32 cellular contexts compared by ENCODE assay signal in the genomic region with DNA sequence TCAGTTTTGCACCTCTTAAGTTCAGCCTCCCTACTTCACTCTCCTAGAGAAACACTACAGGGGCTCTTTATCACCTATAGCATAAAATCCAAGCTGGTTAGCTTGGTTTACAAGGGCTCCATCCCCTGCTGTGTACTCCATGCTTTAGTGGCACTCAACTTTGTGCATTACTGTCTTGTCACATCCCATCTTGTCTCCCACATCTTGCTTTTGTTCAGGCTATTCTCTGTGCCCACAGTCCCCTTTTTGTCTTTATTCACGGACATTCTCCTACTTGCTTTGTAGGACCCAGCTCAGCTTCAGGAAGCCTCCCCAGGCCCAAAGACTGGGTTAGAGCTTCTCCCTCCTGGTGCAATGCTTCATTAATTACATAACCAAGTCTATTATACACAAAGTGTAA.
"Had no signal": no experiment of that assay in that cellular context is flagged by ENCODE, and none has a peak within 500 bp of the region (broad histone marks: within the 10 kb centered on the region; RNA-seq: fewer than 3 reads in every experiment).

No MANE protein-coding gene starts in this region.

- H3K4me3 Mint-ChIP-seq: activated CD4-positive, alpha-beta memory T cell treated with anti-CD3 and anti-CD28 coated beads for 36 hours; activated CD4-positive, alpha-beta T cell treated with anti-CD3 and anti-CD28 coated beads for 36 hours; activated CD4-positive, alpha-beta T cell treated with anti-CD3 and anti-CD28 coated beads, Interleukin-2, amount 10 ng/mL, durations not matched to agents 24 days and 14 days; activated CD8-positive, alpha-beta memory T cell treated with anti-CD3 and anti-CD28 coated beads, Interleukin-2, amount 10 ng/mL, durations not matched to agents 7 days and 5 days; activated CD8-positive, alpha-beta T cell treated with anti-CD3 and anti-CD28 coated beads, Interleukin-2, amount 10 ng/mL, durations not matched to agents 7 days and 5 days; activated naive CD4-positive, alpha-beta T cell treated with anti-CD3 and anti-CD28 coated beads for 36 hours; activated naive CD4-positive, alpha-beta T cell treated with anti-CD3 and anti-CD28 coated beads, Interleukin-2, amount 50 U/mL, for 24 hours; activated naive CD8-positive, alpha-beta T cell treated with anti-CD3 and anti-CD28 coated beads for 36 hours; activated naive CD8-positive, alpha-beta T cell treated with anti-CD3 and anti-CD28 coated beads, Interleukin-2, amount 50 U/mL, for 24 hours; activated T-helper 1 cell treated with anti-CD3 and anti-CD28 coated beads, Interleukin-12 subunit alpha, Interleukin-12 subunit beta, Interleukin-2, Interleukin-4 antibody, amounts not matched to agents 30 ng/mL and 10 ng/mL and 1 ng/mL, durations not matched to agents 14 hours and 24 hours and 36 hours; effector memory CD8-positive, alpha-beta T cell had no signal

- H3K36me3 ChIP-seq: adrenal gland, esophagus squamous epithelium, gastroesophageal sphincter, heart right ventricle had no signal

- H3K4me3 ChIP-seq: adrenal gland, body of pancreas, esophagus squamous epithelium, gastroesophageal sphincter, heart right ventricle had no signal

- H3K27ac Mint-ChIP-seq: activated CD4-positive, alpha-beta memory T cell treated with anti-CD3 and anti-CD28 coated beads for 36 hours; activated CD4-positive, alpha-beta T cell treated with anti-CD3 and anti-CD28 coated beads for 36 hours; activated CD4-positive, alpha-beta T cell treated with anti-CD3 and anti-CD28 coated beads, Interleukin-2, amount 10 ng/mL, durations not matched to agents 24 days and 14 days; activated CD8-positive, alpha-beta memory T cell treated with anti-CD3 and anti-CD28 coated beads, Interleukin-2, amount 10 ng/mL, durations not matched to agents 7 days and 5 days; activated CD8-positive, alpha-beta T cell treated with anti-CD3 and anti-CD28 coated beads, Interleukin-2, amount 10 ng/mL, durations not matched to agents 7 days and 5 days; activated naive CD4-positive, alpha-beta T cell treated with anti-CD3 and anti-CD28 coated beads for 36 hours; activated naive CD4-positive, alpha-beta T cell treated with anti-CD3 and anti-CD28 coated beads, Interleukin-2, amount 50 U/mL, for 24 hours; activated naive CD8-positive, alpha-beta T cell treated with anti-CD3 and anti-CD28 coated beads for 36 hours; activated naive CD8-positive, alpha-beta T cell treated with anti-CD3 and anti-CD28 coated beads, Interleukin-2, amount 50 U/mL, for 24 hours; activated T-helper 1 cell treated with anti-CD3 and anti-CD28 coated beads, Interleukin-12 subunit alpha, Interleukin-12 subunit beta, Interleukin-2, Interleukin-4 antibody, amounts not matched to agents 30 ng/mL and 10 ng/mL and 1 ng/mL, durations not matched to agents 14 hours and 24 hours and 36 hours; activated T-helper 2 cell treated with anti-CD3 and anti-CD28 coated beads, Interferon-gamma antibody, Interleukin-2, Interleukin-4, amounts not matched to agents 10 μg/mL and 5 μg/mL and 100 μg/mL, durations not matched to agents 14 hours and 24 hours and 36 hours; effector memory CD8-positive, alpha-beta T cell had no signal

- H3K36me3 Mint-ChIP-seq: activated CD4-positive, alpha-beta memory T cell treated with anti-CD3 and anti-CD28 coated beads for 36 hours; activated CD8-positive, alpha-beta memory T cell treated with anti-CD3 and anti-CD28 coated beads, Interleukin-2, amount 10 ng/mL, durations not matched to agents 7 days and 5 days; activated naive CD4-positive, alpha-beta T cell treated with anti-CD3 and anti-CD28 coated beads, Interleukin-2, amount 50 U/mL, for 24 hours; activated naive CD8-positive, alpha-beta T cell treated with anti-CD3 and anti-CD28 coated beads for 36 hours had no signal

- H3K9me3 ChIP-seq: adrenal gland, body of pancreas, esophagus squamous epithelium, gastroesophageal sphincter, heart right ventricle had no signal

- H3K9me3 Mint-ChIP-seq: activated CD4-positive, alpha-beta memory T cell treated with anti-CD3 and anti-CD28 coated beads for 36 hours; activated CD4-positive, alpha-beta T cell treated with anti-CD3 and anti-CD28 coated beads, Interleukin-2, amount 10 ng/mL, durations not matched to agents 24 days and 14 days; activated naive CD4-positive, alpha-beta T cell treated with anti-CD3 and anti-CD28 coated beads for 36 hours; activated naive CD4-positive, alpha-beta T cell treated with anti-CD3 and anti-CD28 coated beads, Interleukin-2, amount 50 U/mL, for 24 hours; activated naive CD8-positive, alpha-beta T cell treated with anti-CD3 and anti-CD28 coated beads for 36 hours; activated naive CD8-positive, alpha-beta T cell treated with anti-CD3 and anti-CD28 coated beads, Interleukin-2, amount 50 U/mL, for 24 hours; activated T-helper 1 cell treated with anti-CD3 and anti-CD28 coated beads, Interleukin-12 subunit alpha, Interleukin-12 subunit beta, Interleukin-2, Interleukin-4 antibody, amounts not matched to agents 30 ng/mL and 10 ng/mL and 1 ng/mL, durations not matched to agents 14 hours and 24 hours and 36 hours; activated T-helper 2 cell treated with anti-CD3 and anti-CD28 coated beads, Interferon-gamma antibody, Interleukin-2, Interleukin-4, amounts not matched to agents 10 μg/mL and 5 μg/mL and 100 μg/mL, durations not matched to agents 14 hours and 24 hours and 36 hours; effector memory CD8-positive, alpha-beta T cell had no signal

- H3K27me3 ChIP-seq: adrenal gland, body of pancreas, esophagus squamous epithelium, gastroesophageal sphincter had no signal

- H3K4me1 Mint-ChIP-seq: activated CD4-positive, alpha-beta T cell treated with anti-CD3 and anti-CD28 coated beads for 36 hours; activated CD4-positive, alpha-beta T cell treated with anti-CD3 and anti-CD28 coated beads, Interleukin-2, amount 10 ng/mL, durations not matched to agents 24 days and 14 days; activated CD8-positive, alpha-beta memory T cell treated with anti-CD3 and anti-CD28 coated beads, Interleukin-2, amount 10 ng/mL, durations not matched to agents 7 days and 5 days; activated naive CD4-positive, alpha-beta T cell treated with anti-CD3 and anti-CD28 coated beads, Interleukin-2, amount 50 U/mL, for 24 hours; activated naive CD8-positive, alpha-beta T cell treated with anti-CD3 and anti-CD28 coated beads for 36 hours; activated naive CD8-positive, alpha-beta T cell treated with anti-CD3 and anti-CD28 coated beads, Interleukin-2, amount 50 U/mL, for 24 hours had no signal

- H3K27ac ChIP-seq: adrenal gland, body of pancreas, esophagus squamous epithelium, gastroesophageal sphincter, heart right ventricle had no signal

- DNase-seq: activated CD4-positive, alpha-beta memory T cell treated with anti-CD3 and anti-CD28 coated beads for 36 hours; activated CD4-positive, alpha-beta T cell treated with anti-CD3 and anti-CD28 coated beads for 36 hours; activated CD4-positive, alpha-beta T cell treated with anti-CD3 and anti-CD28 coated beads, Interleukin-2, amount 10 ng/mL, durations not matched to agents 24 days and 14 days; activated CD4-positive, CD25-positive, alpha-beta regulatory T cell; activated CD4-positive, CD25-positive, alpha-beta regulatory T cell treated with anti-CD3 and anti-CD28 coated beads, Interleukin-2, amount 50 U/mL, for 72 hours; activated CD8-positive, alpha-beta memory T cell treated with anti-CD3 and anti-CD28 coated beads, Interleukin-2, amount 10 ng/mL, durations not matched to agents 7 days and 5 days; activated CD8-positive, alpha-beta memory T cell treated with anti-CD3 and anti-CD28 coated beads, Interleukin-2, amount 50 U/mL, for 4 hours; activated CD8-positive, alpha-beta T cell treated with anti-CD3 and anti-CD28 coated beads, Interleukin-2, amount 10 ng/mL, durations not matched to agents 7 days and 5 days; activated effector memory CD4-positive, alpha-beta T cell treated with anti-CD3 and anti-CD28 coated beads, Interleukin-2, amount 50 U/mL, for 16 hours; activated naive CD4-positive, alpha-beta T cell treated with anti-CD3 and anti-CD28 coated beads for 36 hours; activated naive CD8-positive, alpha-beta T cell treated with anti-CD3 and anti-CD28 coated beads for 36 hours; activated naive CD8-positive, alpha-beta T cell treated with anti-CD3 and anti-CD28 coated beads, Interleukin-2, amount 50 U/mL, for 24 hours; activated T-cell treated with anti-CD3 and anti-CD28 coated beads, Interleukin-2, amount 50 U/mL, for 1 hour; activated T-cell treated with anti-CD3 and anti-CD28 coated beads, Interleukin-2, amount 50 U/mL, for 48 hours; adrenal gland; amygdala; aorta; body of pancreas; caudate nucleus; cortex of kidney; dermis blood vessel endothelial cell; effector CD4-positive, alpha-beta T cell; effector memory CD8-positive, alpha-beta T cell; erythroblast; esophagus squamous epithelium; foreskin melanocyte; heart right ventricle; T-helper 2 cell had no signal

- ATAC-seq: activated CD4-positive, alpha-beta T cell treated with anti-CD3 and anti-CD28 coated beads for 36 hours; activated CD8-positive, alpha-beta memory T cell treated with anti-CD3 and anti-CD28 coated beads, Interleukin-2, amount 10 ng/mL, durations not matched to agents 7 days and 5 days; activated CD8-positive, alpha-beta T cell treated with anti-CD3 and anti-CD28 coated beads, Interleukin-2, amount 10 ng/mL, durations not matched to agents 7 days and 5 days; activated naive CD8-positive, alpha-beta T cell treated with anti-CD3 and anti-CD28 coated beads, Interleukin-2, amount 50 U/mL, for 24 hours; body of pancreas; effector memory CD8-positive, alpha-beta T cell; gastroesophageal sphincter; heart right ventricle had no signal
